In genomic region chr11:63882555-63883242, GRCh38 we compare ENCODE assay signal across 8 cellular contexts. TPM values are rescaled to one million over a fixed set of nuclear protein-coding genes. Genes with fewer than 3 reads are reported as not detected.
DNase-seq lines count a peak whose midpoint lies in the region; ATAC-seq, FAIRE-seq and TF ChIP-seq lines count a peak whose summit lies in the region.

No MANE protein-coding gene starts in this region.

- CTCF ChIA-PET in T-cell (lab: Charles Lee) = interaction anchor here in 1 of 2 donors (0.9 kb wide), 1 partner anchor 72 kb away, joined by 3 read pairs; no protein-coding TSS in a partner anchor

- intact Hi-C loops in heart right ventricle (cut with DNase I) = no loop called here

- DNase-seq in SKM-1 treated with dmso at 0.1 percent for 144 hours (lab: John Stamatoyannopoulos, UW; ENCODE audit: unreplicated experiment) (peak; percentile 59), SKM-1 (lab: John Stamatoyannopoulos, UW; ENCODE audit: unreplicated experiment) (no peak), T-cell (peak in 27 of 34 experiments; percentile 12 to 60 (median 29)), heart right ventricle (peak in 1 of 2 donors; percentile 27), GM19240 (ENCODE audit: insufficient read length, low spot score) (no peak), urothelium cell line (ENCODE audit: low spot score) (no peak), T-helper 9 cell (no peak)

- H3K27ac ChIP-seq in heart right ventricle = no peak overlapping the region

- ATAC-seq in T-cell (replicated peaks in 1 of 4) (peak; percentile 51 to 90 (median 60)), heart right ventricle (peak in 7 of 8 donors; percentile 34 to 71 (median 62))
- peak; percentile 60 for ATAC-seq in stimulated activated memory B cell treated with anti-CD40 and anti-IgM and Interleukin-4, amounts not matched to agents 10 μg/mL and 1 μg/mL and 100 μg/mL, for 72 hours

- peaks cover 0 to 18% (median 0%) of the 10 kb centered on the region in 9 donors for H3K36me3 ChIP-seq in heart right ventricle

- H3K27me3 ChIP-seq in heart right ventricle = no peaks in the 10 kb centered on the region

- peak overlapping the region in 1 of 3 donors; percentile 26 for H3K4me3 Mint-ChIP-seq in T-cell
- no peak overlapping the region for H3K4me3 Mint-ChIP-seq in stimulated activated memory B cell treated with anti-CD40 and anti-IgM and Interleukin-4, amounts not matched to agents 10 μg/mL and 1 μg/mL and 100 μg/mL, for 72 hours

- H3K9me3 Mint-ChIP-seq in T-cell = no peaks in the 10 kb centered on the region
- H3K9me3 Mint-ChIP-seq in stimulated activated memory B cell treated with anti-CD40 and anti-IgM and Interleukin-4, amounts not matched to agents 10 μg/mL and 1 μg/mL and 100 μg/mL, for 72 hours = no peaks in the 10 kb centered on the region

- no peaks in the 10 kb centered on the region for H3K9me3 ChIP-seq in heart right ventricle

- POLR2A ChIA-PET in T-cell (lab: Charles Lee) = no interaction called here

- 83 to 84% methylated on average over 7 of the region's 7 CpGs for WGBS in heart right ventricle, 2 donors

- peaks cover 10 to 82% (median 57%) of the 10 kb centered on the region in 9 donors for H3K4me1 ChIP-seq in heart right ventricle

- FAIRE-seq in urothelium cell line (lab: Jason Lieb, UNC) = no peak

- H3K4me3 ChIP-seq in heart right ventricle = no peak overlapping the region

- H3K4me1 Mint-ChIP-seq in T-cell = peaks cover 70 to 80% (median 78%) of the 10 kb centered on the region in 3 donors
- peaks cover 74% of the 10 kb centered on the region for H3K4me1 Mint-ChIP-seq in stimulated activated memory B cell treated with anti-CD40 and anti-IgM and Interleukin-4, amounts not matched to agents 10 μg/mL and 1 μg/mL and 100 μg/mL, for 72 hours

- no peaks in the 10 kb centered on the region for H3K27me3 Mint-ChIP-seq in T-cell
- no peaks in the 10 kb centered on the region for H3K27me3 Mint-ChIP-seq in stimulated activated memory B cell treated with anti-CD40 and anti-IgM and Interleukin-4, amounts not matched to agents 10 μg/mL and 1 μg/mL and 100 μg/mL, for 72 hours

- TF ChIP-seq CTCF in heart right ventricle (IDR thresholded peaks at IDR 0.05) = no peak

- H3K27ac Mint-ChIP-seq in T-cell = peak overlapping the region; percentile 84 to 88
- H3K27ac Mint-ChIP-seq in stimulated activated memory B cell treated with anti-CD40 and anti-IgM and Interleukin-4, amounts not matched to agents 10 μg/mL and 1 μg/mL and 100 μg/mL, for 72 hours = peak overlapping the region; percentile 63

- H3K36me3 Mint-ChIP-seq in T-cell = peaks cover 3% of the 10 kb centered on the region
- H3K36me3 Mint-ChIP-seq in stimulated activated memory B cell treated with anti-CD40 and anti-IgM and Interleukin-4, amounts not matched to agents 10 μg/mL and 1 μg/mL and 100 μg/mL, for 72 hours = peaks cover 12% of the 10 kb centered on the region

RNA-seq across cellular contexts. Expression of gene RCOR2, which starts 34.3 kb away (rescaled TPM):
- total RNA-seq in T-cell (under 1 TPM in 3 of 5 donors, not detected in 2; 0.09 to 0.26 (median 0.10) TPM), heart right ventricle (1 to 10 TPM; 1.1 to 8.4 (median 5.0) TPM)
- polyA plus RNA-seq in heart right ventricle = 1 to 10 TPM; 4.4 to 5.4 TPM

RNA-seq across cellular contexts. Expression of gene MARK2, which starts 43.8 kb away (rescaled TPM):
- 10 to 100 TPM; 57.4 to 67.2 (median 64.0) TPM for total RNA-seq in T-cell
- total RNA-seq in heart right ventricle = 10 to 100 TPM; 33.8 to 42.7 (median 39.0) TPM
- polyA plus RNA-seq in heart right ventricle = 10 to 100 TPM; 12.6 to 18.9 TPM

RNA-seq across cellular contexts. Expression of gene NAA40, which starts 56.1 kb away (rescaled TPM):
- total RNA-seq in T-cell (10 to 100 TPM; 19.0 to 27.5 (median 23.5) TPM), heart right ventricle (10 to 100 TPM; 13.0 to 26.4 (median 19.7) TPM)
- polyA plus RNA-seq in heart right ventricle = 10 to 100 TPM; 13.9 to 38.8 TPM

Comparison
In these comparisons a context has a peak if more than half of its experiments do, and no peak if none do; other contexts are left out.
1. DNase-seq: peak in SKM-1 treated with dmso at 0.1 percent for 144 hours (single experiment) and T-cell (27 of 34); none in SKM-1 (single experiment), GM19240 (single experiment), urothelium cell line (single experiment) and T-helper 9 cell (single experiment).
2. Peak in every context shown above with its lines, with median percentiles within 50 percentile points of each other: ATAC-seq.